ENCODE assay signal across 20 cellular contexts in genomic region chr4:153220709-153221367, GRCh38. TPM values are rescaled to one million over a fixed set of nuclear protein-coding genes. Genes with fewer than 3 reads are reported as not detected.
DNase-seq lines count a peak whose midpoint lies in the region; ATAC-seq and TF ChIP-seq lines count a peak whose summit lies in the region.
"Had no signal": no experiment of that assay in that cellular context is flagged by ENCODE, and none has a peak within 500 bp of the region (broad histone marks: within the 10 kb centered on the region; RNA-seq: fewer than 3 reads in every experiment).

No MANE protein-coding gene starts in this region.

- no peak overlapping the region for H2AK9ac ChIP-seq in IMR-90 (replicated peaks; ENCODE audit: low read depth, low read length, poor library complexity)

- no peaks in the 10 kb centered on the region for H3K9me2 ChIP-seq in GM23338 (ENCODE audit: insufficient read depth)

- H3K4me2 ChIP-seq in IMR-90 (ENCODE audit: low read depth, low read length) (no peak overlapping the region), GM23338 (no peak overlapping the region)

- no peak overlapping the region for H3K9ac ChIP-seq in IMR-90 (ENCODE audit: low read depth, low read length)

- no peak overlapping the region for H3K4me3 ChIP-seq in IMR-90 (ENCODE audit: insufficient read depth, low read depth, low read length)
- no peak overlapping the region for H3K4me3 ChIP-seq in lower leg skin (ENCODE audit: low read depth, poor library complexity, severe bottlenecking)
- no peak overlapping the region for H3K4me3 ChIP-seq in GM23338
- H3K4me3 ChIP-seq: testis had no signal

- no peak for ATAC-seq in IMR-90 (ENCODE audit: low read depth)
- no peak for ATAC-seq in GM23338

- TF ChIP-seq CTCF in IMR-90 (conservative IDR thresholded peaks at IDR 0.05; ENCODE audit: low read depth, low read length) = no peak
- no peak for TF ChIP-seq CTCF in brain (conservative IDR thresholded peaks at IDR 0.05)
- no peak for TF ChIP-seq CTCF in nephron (IDR thresholded peaks at IDR 0.05; ENCODE audit: unreplicated experiment in 3 of 3)
- TF ChIP-seq CTCF in lower leg skin (IDR thresholded peaks at IDR 0.05) = no peak
- no peak for TF ChIP-seq CTCF in GM23338 (conservative IDR thresholded peaks at IDR 0.05; ENCODE audit: low read depth in 2 of 2)

- no peak overlapping the region for H3K23ac ChIP-seq in IMR-90 (ENCODE audit: low read depth, low read length)

- H2BK120ac ChIP-seq in IMR-90 (ENCODE audit: low read depth, low read length) = no peak overlapping the region

- H3K9me1 ChIP-seq in IMR-90 (ENCODE audit: insufficient read depth, low read length) = peaks cover 6% of the 10 kb centered on the region; the same call in 1 of the 2 replicates

- CTCF ChIA-PET in IMR-90 (lab: Yijun Ruan, JAX) = no interaction called here

- 0 out of 2 replicates have a peak overlapping the region, but pooled peaks have one; percentile 40 for H4K91ac ChIP-seq in IMR-90 (ENCODE audit: insufficient read depth, low read depth, low read length)

- H3K14ac ChIP-seq in IMR-90 (replicated peaks; ENCODE audit: low read depth, low read length) = no peak overlapping the region

- DNase-seq in CD1c-positive myeloid dendritic cell (ENCODE audit: extremely low spot score) (peak; percentile 6), IMR-90 (peak; percentile 64), lower leg skin (ENCODE audit: low spot score in 2 of 2) (no peak), COLO668 (lab: John Stamatoyannopoulos, UW; ENCODE audit: unreplicated experiment) (no peak), GM23338 (ENCODE audit: low spot score) (no peak)
- no peak for DNase-seq in stimulated activated CD4-positive, alpha-beta T cell treated with anti-CD3 and anti-CD28 coated beads, Interleukin-2, amount 100 ng/mL, for 48 hours
- DNase-seq: activated gamma-delta T cell treated with Interleukin-2 at 50 U/mL for 16 hours; CD4-positive, alpha-beta memory T cell; DND-41; hypothalamus; KBM-7; naive B cell; NCI-H1092; NCI-H2029; NCI-H524; Right ventricle myocardium superior; testis; WERI-Rb-1 had no signal

- peak overlapping the region; percentile 25; the same call in 1 of the 2 replicates for H2AK5ac ChIP-seq in IMR-90 (ENCODE audit: low read depth, low read length)

- H3K18ac ChIP-seq in IMR-90 (ENCODE audit: low read depth, low read length) = no peak overlapping the region

- H2BK15ac ChIP-seq in IMR-90 (ENCODE audit: low read depth, low read length) = 0 out of 3 replicates have a peak overlapping the region, but pooled peaks have one; percentile 51

- H3K4ac ChIP-seq in IMR-90 (ENCODE audit: low read depth, low read length) = peak overlapping the region; percentile 28; the same call in 1 of the 2 replicates

- in situ Hi-C loops in IMR-90 (cut with MboI; ENCODE audit: low sequenced_read_pairs) = no loop called here

- H3K4me3 Mint-ChIP-seq in brain (peak overlapping the region; percentile 73 to 97 (median 95)), nephron (peak overlapping the region; percentile 70 to 95 (median 81)), GM23338 (no peak overlapping the region)

- H4K20me1 ChIP-seq in IMR-90 (ENCODE audit: insufficient read depth, low read length) (no peaks in the 10 kb centered on the region), GM23338 (replicated peaks; ENCODE audit: insufficient read depth) (peaks cover 16% of the 10 kb centered on the region)

- H3K27me3 ChIP-seq in IMR-90 (ENCODE audit: control insufficient read depth, insufficient read depth, low read length) (no peaks in the 10 kb centered on the region), GM23338 (ENCODE audit: insufficient read depth) (peaks cover 16% of the 10 kb centered on the region)
- H3K27me3 ChIP-seq: testis had no signal

- H3K36me3 Mint-ChIP-seq in brain (peaks cover 37% of the 10 kb centered on the region), nephron (ENCODE audit: low read depth) (peaks cover 25% of the 10 kb centered on the region), GM23338 (ENCODE audit: low read depth) (peaks cover 11% of the 10 kb centered on the region)

- WGBS in IMR-90 (ENCODE audit: extremely low coverage in 2 of 2, insufficient read length in 1 of 2), 2 experiments = no CpG with 5 or more reads among the region's 5 CpGs
- 87 to 92% methylated on average over 5 of the region's 5 CpGs for WGBS in lower leg skin, 2 donors

- H3K27ac Mint-ChIP-seq in brain (peak overlapping the region; percentile 98 to 100 (median 100)), nephron (peak overlapping the region; percentile 98 to 100 (median 98)), GM23338 (no peak overlapping the region)

- H3K56ac ChIP-seq in IMR-90 (ENCODE audit: extremely low read depth, insufficient read depth, low read length) = no peak overlapping the region

- peak overlapping the region; percentile 76 for H2BK20ac ChIP-seq in IMR-90 (ENCODE audit: low read depth, low read length)

- intact Hi-C loops in IMR-90 (cut with micrococcal nuclease) = loop anchor here (1.0 to 10.0 kb wide), 2 partner anchors 28 to 244 kb away; partner anchors contain the start of gene TMEM131L
- intact Hi-C loops in lower leg skin (cut with DNase I; ENCODE audit: low total_unique reads) = no loop called here

- POLR2A ChIA-PET in IMR-90 (lab: Charles Lee; ENCODE audit: unreplicated experiment) = no interaction called here

- no TSS peak for BruUV-seq in IMR-90 (replicated peaks; lab: Mats Ljungman, UMichigan)

- H3K79me2 ChIP-seq in GM23338 (replicated peaks; ENCODE audit: insufficient read depth) = peaks cover 47% of the 10 kb centered on the region

- peaks cover 12 to 25% of the 10 kb centered on the region in 2 experiments; a peak in 3 of 4 replicates for H3K79me1 ChIP-seq in IMR-90 (ENCODE audit: low read depth in 1 of 2, low read length in 2 of 2)

- H3F3A ChIP-seq in GM23338 (replicated peaks; ENCODE audit: low read depth) = no peaks in the 10 kb centered on the region; the same call in 1 of the 2 replicates

- H2AFZ ChIP-seq in IMR-90 (replicated peaks; ENCODE audit: low read length, poor library complexity) (no peak overlapping the region), GM23338 (no peak overlapping the region)

- no peak overlapping the region for H2BK5ac ChIP-seq in IMR-90 (ENCODE audit: low read depth, low read length, poor library complexity, severe bottlenecking)

- peaks cover 5% of the 10 kb centered on the region for H3K27me3 Mint-ChIP-seq in brain
- peaks cover 13% of the 10 kb centered on the region for H3K27me3 Mint-ChIP-seq in nephron (ENCODE audit: low read depth)
- peaks cover 30% of the 10 kb centered on the region for H3K27me3 Mint-ChIP-seq in GM23338 (ENCODE audit: insufficient read depth, low read depth, poor library complexity)
- H3K27me3 Mint-ChIP-seq: CD4-positive, alpha-beta memory T cell; naive B cell had no signal

- H4K8ac ChIP-seq in IMR-90 (ENCODE audit: low read depth in 2 of 2, low read length in 2 of 2) = peak overlapping the region in 1 of 2 experiments; percentile 32; a peak in 2 of 4 replicates

- H3K4me1 Mint-ChIP-seq in brain (peaks cover 83% of the 10 kb centered on the region), nephron (peaks cover 40% of the 10 kb centered on the region), GM23338 (peaks cover 20% of the 10 kb centered on the region)

- TF ChIP-seq RAD21 in IMR-90 (IDR thresholded peaks at IDR 0.05; ENCODE audit: low read length) = no peak

- dilution Hi-C loops in IMR-90 (cut with HindIII; ENCODE audit: low sequenced_read_pairs, unreplicated experiment) = no loop called here

- peak overlapping the region; percentile 36; the same call in 1 of the 2 replicates for H3K27ac ChIP-seq in IMR-90 (ENCODE audit: insufficient read depth, low read length)
- no peak overlapping the region for H3K27ac ChIP-seq in GM23338 (ENCODE audit: low read depth)
- H3K27ac ChIP-seq: testis, WERI-Rb-1 had no signal

- no peaks in the 10 kb centered on the region for H3K9me3 ChIP-seq in IMR-90 (ENCODE audit: control insufficient read depth, insufficient read depth, low read length)
- H3K9me3 ChIP-seq: testis had no signal

- H3K36me3 ChIP-seq in IMR-90 (ENCODE audit: control insufficient read depth, insufficient read depth, low read length) = no peaks in the 10 kb centered on the region
- H3K36me3 ChIP-seq in GM23338 (ENCODE audit: insufficient read depth) = no peaks in the 10 kb centered on the region

- H3K4me1 ChIP-seq in IMR-90 (ENCODE audit: control insufficient read depth, insufficient read depth, low read length) (peaks cover 2% of the 10 kb centered on the region), GM23338 (ENCODE audit: insufficient read depth) (peaks cover 20% of the 10 kb centered on the region)
- H3K4me1 ChIP-seq: testis had no signal

- TF ChIP-seq POLR2A in IMR-90 (IDR thresholded peaks at IDR 0.05; ENCODE audit: low read depth, low read length) (no peak), lower leg skin (IDR thresholded peaks at IDR 0.05) (no peak)

- no peak overlapping the region for H4K5ac ChIP-seq in IMR-90 (ENCODE audit: low read depth, low read length)

- H3K9me3 Mint-ChIP-seq in brain (peaks cover 0 to 18% (median 7%) of the 10 kb centered on the region in 5 experiments), nephron (no peaks in the 10 kb centered on the region), GM23338 (peaks cover 2% of the 10 kb centered on the region; the same call in 2 of the 3 replicates)

TF ChIP-seq in IMR-90, 13 proteins besides CTCF, POLR2A, EP300 and RAD21 (continues in another document):
- no peak for TF ChIP-seq BHLHE40 (IDR thresholded peaks at IDR 0.05; ENCODE audit: low read depth, low read length)
- TF ChIP-seq MAZ (IDR thresholded peaks at IDR 0.05; ENCODE audit: borderline replicate concordance, low read depth, low read length) = no peak
- no peak for TF ChIP-seq CEBPB (IDR thresholded peaks at IDR 0.05; ENCODE audit: low read depth, low read length)
- no peak for TF ChIP-seq NFE2L2 (IDR thresholded peaks at IDR 0.05; ENCODE audit: low read depth, low read length)
- TF ChIP-seq MAFK (IDR thresholded peaks at IDR 0.05; ENCODE audit: low read depth, low read length) = peak; percentile 29; the same call in 1 of the 2 replicates

TF ChIP-seq in GM23338, 12 proteins besides CTCF, POLR2A, EP300 and RAD21:
- TF ChIP-seq CREB1 (CRISPR knock-in tag; IDR thresholded peaks at IDR 0.05; ENCODE audit: low read depth) (no peak), EZH2phosphoT487 (IDR thresholded peaks at IDR 0.05; ENCODE audit: unreplicated experiment) (no peak)

RNA-seq across cellular contexts. Expression of gene TRIM2, which starts 16.6 kb away (rescaled TPM):
- 52.2 and 64.2 TPM in 2 replicates for total RNA-seq in IMR-90 (2012; rRNA removed)
- polyA plus RNA-seq in IMR-90 (2012; rRNA removed) = 15.9 and 16.0 TPM in 2 replicates
- 6.7 and 14.0 TPM in 2 replicates for polyA plus RNA-seq in IMR-90 (2012; cell fraction: cytosol; rRNA removed)
- 19.2 and 24.1 TPM in 2 replicates for polyA plus RNA-seq in IMR-90 (2012; cell fraction: nucleus; rRNA removed; ENCODE audit: low replicate concordance)
- 17.8 TPM for polyA plus RNA-seq in brain (ENCODE audit: insufficient read depth, low read depth, low replicate concordance)
- 10 to 100 TPM; 10.9 to 45.4 (median 29.2) TPM for total RNA-seq in lower leg skin
- 61.5 and 64.3 TPM in 2 replicates for total RNA-seq in GM23338 (2014; rRNA removed; shearing (Covaris generic))
- 20.1 and 22.0 TPM in 2 replicates for polyA plus RNA-seq in GM23338 (2016; fragmentation: Nextera tagmentation; extraction: Ambion mirVana)

Comparison
In these comparisons a context has a peak if more than half of its experiments do, and no peak if none do; other contexts are left out.
1. DNase-seq: peak in CD1c-positive myeloid dendritic cell (single experiment) and IMR-90 (single experiment); none in lower leg skin (0 of 2), stimulated activated CD4-positive, alpha-beta T cell treated with anti-CD3 and anti-CD28 coated beads, Interleukin-2, amount 100 ng/mL, for 48 hours (0 of 2), COLO668 (single experiment) and GM23338 (single experiment).